Comparison of ENCODE assay signal across 9 cellular contexts in genomic region chr1:99648107-99648506, GRCh38. TPM values are rescaled to one million over a fixed set of nuclear protein-coding genes. Genes with fewer than 3 reads are reported as not detected.
DNase-seq lines count a peak whose midpoint lies in the region; ATAC-seq and TF ChIP-seq lines count a peak whose summit lies in the region.
"Had no signal": no experiment of that assay in that cellular context is flagged by ENCODE, and none has a peak within 500 bp of the region (broad histone marks: within the 10 kb centered on the region; RNA-seq: fewer than 3 reads in every experiment).

No MANE protein-coding gene starts in this region.

- no peak overlapping the region for H3K9ac ChIP-seq in parathyroid adenoma

- no peak overlapping the region for H2AFZ ChIP-seq in parathyroid adenoma

- H3K4me1 ChIP-seq in RWPE2 (ENCODE audit: insufficient read depth, poor library complexity, severe bottlenecking): peaks cover 21% of the 10 kb centered on the region
- H3K4me1 ChIP-seq in parathyroid adenoma: peaks cover 27% of the 10 kb centered on the region

- H3K79me2 ChIP-seq in parathyroid adenoma: peaks cover 5% of the 10 kb centered on the region

- H3K9me3 ChIP-seq in RWPE2 (ENCODE audit: severe bottlenecking): no peaks in the 10 kb centered on the region
- no peaks in the 10 kb centered on the region for H3K9me3 ChIP-seq in parathyroid adenoma (ENCODE audit: control insufficient read depth, low read length)

- intact Hi-C loops in Right ventricle myocardium inferior (cut with DNase I): loop anchor here (2.0 to 5.0 kb wide), 2 partner anchors 15 to 166 kb away; no protein-coding TSS in a partner anchor

- TF ChIP-seq CTCF in RWPE2 (IDR thresholded peaks at IDR 0.05; ENCODE audit: poor library complexity, severe bottlenecking) (peak; percentile 28), parathyroid adenoma (IDR thresholded peaks at IDR 0.05) (peak; percentile 21)

- H3K4me2 ChIP-seq in parathyroid adenoma (ENCODE audit: low read length): peak overlapping the region; percentile 69

- peak; percentile 86 for DNase-seq in Daoy (ENCODE audit: low read depth)
- DNase-seq in RWPE2 (ENCODE audit: low spot score): no peak
- peak; percentile 73 for DNase-seq in Right ventricle myocardium inferior (ENCODE audit: missing footprints)
- no peak for DNase-seq in islet precursor cell
- DNase-seq: activated CD4-positive, alpha-beta T cell treated with anti-CD3 and anti-CD28 coated beads, Interleukin-2, amount 50 U/mL, for 1 hour had no signal

- H3K27me3 ChIP-seq in RWPE2 (ENCODE audit: insufficient read depth, poor library complexity, severe bottlenecking): no peaks in the 10 kb centered on the region
- H3K27me3 ChIP-seq in parathyroid adenoma (ENCODE audit: control insufficient read depth, insufficient read depth, low read length): no peaks in the 10 kb centered on the region

- H3K27ac ChIP-seq in RWPE2 (ENCODE audit: poor library complexity, severe bottlenecking): no peak overlapping the region
- H3K27ac ChIP-seq in parathyroid adenoma: peak overlapping the region; percentile 97

- ATAC-seq in RWPE2 (ENCODE audit: low read depth): no peak
- ATAC-seq in Right ventricle myocardium inferior: peak; percentile 85
- no peak for ATAC-seq in HG03045 (IDR thresholded peaks at IDR 0.05; ENCODE audit: unreplicated experiment)
- ATAC-seq in GM19023 (IDR thresholded peaks at IDR 0.05; ENCODE audit: unreplicated experiment): no peak
- no peak for ATAC-seq in GM21786 (IDR thresholded peaks at IDR 0.05; ENCODE audit: unreplicated experiment)

- H3K4me3 ChIP-seq in RWPE2 (ENCODE audit: severe bottlenecking): no peak overlapping the region
- peak overlapping the region; percentile 61 for H3K4me3 ChIP-seq in parathyroid adenoma (ENCODE audit: low read depth, low read length)

- H3K36me3 ChIP-seq in RWPE2 (ENCODE audit: low read depth): no peaks in the 10 kb centered on the region
- no peaks in the 10 kb centered on the region for H3K36me3 ChIP-seq in parathyroid adenoma (ENCODE audit: control insufficient read depth, insufficient read depth, low read length)

RNA-seq across cellular contexts. Expression of gene PALMD, which starts 2.2 kb away (rescaled TPM):
- total RNA-seq in Daoy (2014; rRNA removed; shearing (Covaris generic)): 2.7 and 4.2 TPM in 2 replicates
- 122 TPM for total RNA-seq in Right ventricle myocardium inferior

Comparison
In these comparisons a context has a peak if more than half of its experiments do, and no peak if none do; other contexts are left out.
1. DNase-seq: peak in Daoy (single experiment) and Right ventricle myocardium inferior (single experiment); none in RWPE2 (single experiment) and islet precursor cell (single experiment).
2. RNA of gene PALMD, which starts 2.2 kb away (total RNA-seq): 122 TPM in Right ventricle myocardium inferior (single experiment); 2.7 to 4.2 TPM in Daoy; every median in the first group is over 10 times any median in the second.